ENCODE assay signal across 23 cellular contexts in genomic region chr16:80828495-80828894, GRCh38. TPM values are rescaled to one million over a fixed set of nuclear protein-coding genes. Genes with fewer than 3 reads are reported as not detected.
DNase-seq lines count a peak whose midpoint lies in the region; ATAC-seq and TF ChIP-seq lines count a peak whose summit lies in the region.
"Had no signal": no experiment of that assay in that cellular context is flagged by ENCODE, and none has a peak within 500 bp of the region (broad histone marks: within the 10 kb centered on the region; RNA-seq: fewer than 3 reads in every experiment).

No MANE protein-coding gene starts in this region.

- H3K27me3 ChIP-seq in liver (ENCODE audit: control insufficient read depth in 4 of 4, insufficient read depth in 4 of 4, low read length in 3 of 4) = no peaks in the 10 kb centered on the region
- H3K27me3 ChIP-seq in testis = no peaks in the 10 kb centered on the region
- H3K27me3 ChIP-seq: BE2C, BLaER1 had no signal

- peaks cover 0 to 13% (median 7%) of the 10 kb centered on the region in 4 donors for H3K4me1 ChIP-seq in liver (ENCODE audit: control insufficient read depth in 4 of 4, insufficient read depth in 4 of 4, low read length in 3 of 4)
- H3K4me1 ChIP-seq in testis = no peaks in the 10 kb centered on the region
- H3K4me1 ChIP-seq: BE2C had no signal

- H3K27ac Mint-ChIP-seq in activated naive CD4-positive, alpha-beta T cell treated with anti-CD3 and anti-CD28 coated beads, Interleukin-2, amount 50 U/mL, for 72 hours = no peak overlapping the region
- H3K27ac Mint-ChIP-seq in glutamatergic neuron (ENCODE audit: unreplicated experiment) = no peak overlapping the region
- no peak overlapping the region for H3K27ac Mint-ChIP-seq in activated CD4-positive, alpha-beta memory T cell treated with anti-CD3 and anti-CD28 coated beads, Interleukin-2, amount 10 ng/mL, durations not matched to agents 7 days and 5 days
- H3K27ac Mint-ChIP-seq: CD14-positive monocyte; CD4-positive, alpha-beta memory T cell; CD8-positive, alpha-beta memory T cell had no signal

- no peak overlapping the region for H3K4me3 Mint-ChIP-seq in glutamatergic neuron (ENCODE audit: unreplicated experiment)
- no peak overlapping the region for H3K4me3 Mint-ChIP-seq in activated CD4-positive, alpha-beta memory T cell treated with anti-CD3 and anti-CD28 coated beads, Interleukin-2, amount 10 ng/mL, durations not matched to agents 7 days and 5 days
- H3K4me3 Mint-ChIP-seq: CD14-positive monocyte; CD4-positive, alpha-beta memory T cell; CD4-positive, CD25-positive, alpha-beta regulatory T cell; CD8-positive, alpha-beta memory T cell had no signal

- CTCF ChIA-PET in activated CD4-positive, alpha-beta memory T cell treated with anti-CD3 and anti-CD28 coated beads, Interleukin-2, amount 10 ng/mL, durations not matched to agents 7 days and 5 days (lab: Charles Lee) = interaction anchor here (7.3 kb wide), 1 partner anchor 302 kb away, joined by 119 read pairs; no protein-coding TSS in a partner anchor

- intact Hi-C loops in testis (cut with DNase I; ENCODE audit: low total_unique reads) = no loop called here

- peak; percentile 82 for ATAC-seq in left lobe of liver
- no peak for ATAC-seq in activated naive CD4-positive, alpha-beta T cell treated with anti-CD3 and anti-CD28 coated beads, Interleukin-2, amount 50 U/mL, for 72 hours

- H3K36me3 Mint-ChIP-seq in activated naive CD4-positive, alpha-beta T cell treated with anti-CD3 and anti-CD28 coated beads, Interleukin-2, amount 50 U/mL, for 72 hours = no peaks in the 10 kb centered on the region
- no peaks in the 10 kb centered on the region for H3K36me3 Mint-ChIP-seq in glutamatergic neuron (ENCODE audit: unreplicated experiment)
- H3K36me3 Mint-ChIP-seq in activated CD4-positive, alpha-beta memory T cell treated with anti-CD3 and anti-CD28 coated beads, Interleukin-2, amount 10 ng/mL, durations not matched to agents 7 days and 5 days (ENCODE audit: low read depth) = no peaks in the 10 kb centered on the region
- H3K36me3 Mint-ChIP-seq: CD14-positive monocyte; CD4-positive, alpha-beta memory T cell; CD4-positive, CD25-positive, alpha-beta regulatory T cell; CD8-positive, alpha-beta memory T cell had no signal

- H3K27ac ChIP-seq in liver (ENCODE audit: low read depth in 1 of 2, low read length in 2 of 2) = no peak overlapping the region
- H3K27ac ChIP-seq in testis = no peak overlapping the region
- H3K27ac ChIP-seq: BLaER1 had no signal

- no peaks in the 10 kb centered on the region for H3K9me3 ChIP-seq in liver (ENCODE audit: control insufficient read depth in 4 of 4, low read length in 3 of 4)
- no peaks in the 10 kb centered on the region for H3K9me3 ChIP-seq in testis
- H3K9me3 ChIP-seq: BE2C, BLaER1 had no signal

- peak; percentile 34 to 48 for TF ChIP-seq RAD21 in liver (IDR thresholded peaks at IDR 0.05)

- no peaks in the 10 kb centered on the region for H3K4me1 Mint-ChIP-seq in glutamatergic neuron (ENCODE audit: low read depth, unreplicated experiment)
- H3K4me1 Mint-ChIP-seq in activated CD4-positive, alpha-beta memory T cell treated with anti-CD3 and anti-CD28 coated beads, Interleukin-2, amount 10 ng/mL, durations not matched to agents 7 days and 5 days = peaks cover 1% of the 10 kb centered on the region
- H3K4me1 Mint-ChIP-seq: CD14-positive monocyte had no signal

- TF ChIP-seq CTCF in liver (IDR thresholded peaks at IDR 0.05; ENCODE audit: low read depth, low read length, missing input control) (no peak), testis (IDR thresholded peaks at IDR 0.05) (no peak), glutamatergic neuron (IDR thresholded peaks at IDR 0.05; ENCODE audit: partially characterized antibody, unreplicated experiment) (no peak)

- H3K9me3 Mint-ChIP-seq in activated naive CD4-positive, alpha-beta T cell treated with anti-CD3 and anti-CD28 coated beads, Interleukin-2, amount 50 U/mL, for 72 hours = no peaks in the 10 kb centered on the region
- H3K9me3 Mint-ChIP-seq in glutamatergic neuron (ENCODE audit: unreplicated experiment) = no peaks in the 10 kb centered on the region
- H3K9me3 Mint-ChIP-seq in activated CD4-positive, alpha-beta memory T cell treated with anti-CD3 and anti-CD28 coated beads, Interleukin-2, amount 10 ng/mL, durations not matched to agents 7 days and 5 days = no peaks in the 10 kb centered on the region
- H3K9me3 Mint-ChIP-seq: CD4-positive, alpha-beta memory T cell; CD4-positive, CD25-positive, alpha-beta regulatory T cell; CD8-positive, alpha-beta memory T cell had no signal

- WGBS in liver = 20% methylated on average over 4 of the region's 4 CpGs
- 25 to 40% methylated on average over 4 of the region's 4 CpGs for WGBS in testis, 2 donors

- DNase-seq in left lobe of liver (ENCODE audit: low spot score) (no peak), testis (peak; percentile 25), glutamatergic neuron (no peak)
- DNase-seq in activated naive CD4-positive, alpha-beta T cell treated with anti-CD3 and anti-CD28 coated beads, Interleukin-2, amount 50 U/mL, for 72 hours (ENCODE audit: low spot score in 2 of 2) = no peak
- DNase-seq in activated CD4-positive, alpha-beta memory T cell treated with anti-CD3 and anti-CD28 coated beads, Interleukin-2, amount 10 ng/mL, durations not matched to agents 7 days and 5 days = no peak
- DNase-seq: 8988T; ACHN; BE2C; C1 segment of cervical spinal cord; CD4-positive, alpha-beta memory T cell; CD4-positive, CD25-positive, alpha-beta regulatory T cell; CD8-positive, alpha-beta memory T cell; COR-L47; DMS 273 treated with DMSO at 0.1 percent for 48 hours; DMS153; DMS53; DMS79; DND-41; EL; GDM1 had no signal

- H3K4me3 ChIP-seq in liver (ENCODE audit: low read depth in 1 of 3, low read length in 3 of 3) = no peak overlapping the region
- H3K4me3 ChIP-seq in testis = no peak overlapping the region
- H3K4me3 ChIP-seq: BLaER1 had no signal

- TF ChIP-seq POLR2A in testis (IDR thresholded peaks at IDR 0.05) = no peak

- POLR2A ChIA-PET in activated CD4-positive, alpha-beta memory T cell treated with anti-CD3 and anti-CD28 coated beads, Interleukin-2, amount 10 ng/mL, durations not matched to agents 7 days and 5 days (lab: Charles Lee) = no interaction called here

- no peak overlapping the region for H3K9ac ChIP-seq in liver (ENCODE audit: low read depth in 1 of 2, low read length in 2 of 2)
- H3K9ac ChIP-seq: BLaER1 had no signal

- H3K36me3 ChIP-seq in liver (ENCODE audit: control insufficient read depth in 4 of 4, insufficient read depth in 3 of 4, low read depth in 1 of 4, low read length in 3 of 4) (no peaks in the 10 kb centered on the region), testis (ENCODE audit: low read depth, missing control alignments) (no peaks in the 10 kb centered on the region)
- H3K36me3 ChIP-seq: BE2C, BLaER1 had no signal

- H3K27me3 Mint-ChIP-seq in glutamatergic neuron (ENCODE audit: unreplicated experiment) = peaks cover 3% of the 10 kb centered on the region
- H3K27me3 Mint-ChIP-seq in activated CD4-positive, alpha-beta memory T cell treated with anti-CD3 and anti-CD28 coated beads, Interleukin-2, amount 10 ng/mL, durations not matched to agents 7 days and 5 days = peaks cover 21% of the 10 kb centered on the region

TF ChIP-seq in liver, 16 proteins besides CTCF, POLR2A, EP300 and RAD21 (continues in another document):
- TF ChIP-seq EGR1 (IDR thresholded peaks at IDR 0.05; ENCODE audit: low read depth in 2 of 2) (peak in 1 of 2 donors; percentile 17), NR2F2 (IDR thresholded peaks at IDR 0.05) (no peak), FOXA2 (IDR thresholded peaks at IDR 0.05) (peak; percentile 39), SP1 (IDR thresholded peaks at IDR 0.05) (peak; percentile 75), ATF3 (IDR thresholded peaks at IDR 0.05) (peak; percentile 14), HNF4G (IDR thresholded peaks at IDR 0.05) (no peak), RXRA (IDR thresholded peaks at IDR 0.05) (peak; percentile 93 to 95), GABPA (IDR thresholded peaks at IDR 0.05 in 1 of 2, conservative IDR thresholded peaks at IDR 0.05 in 1 of 2) (peak in 1 of 2 donors; percentile 15), HNF4A (conservative IDR thresholded peaks at IDR 0.05) (peak; percentile 79 to 87), FOXA1 (IDR thresholded peaks at IDR 0.05) (peak; percentile 39), MAX (IDR thresholded peaks at IDR 0.05) (peak; percentile 24)

RNA-seq across cellular contexts. Expression of gene CDYL2, which starts 24.1 kb away (rescaled TPM):
- total RNA-seq in left lobe of liver (5.4 TPM), liver (1 to 10 TPM in 1 of 2 donors, under 1 TPM in 1; 0.84 to 4.1 TPM), testis (10 to 100 TPM; 60.4 to 63.7 TPM), glutamatergic neuron (ENCODE audit: unreplicated experiment) (30.5 TPM)
- polyA plus RNA-seq in liver (1 to 10 TPM; 1.6 to 3.1 TPM), testis (ENCODE audit: insufficient read depth, low read depth, low replicate concordance) (31.2 TPM)
- total RNA-seq in activated naive CD4-positive, alpha-beta T cell treated with anti-CD3 and anti-CD28 coated beads, Interleukin-2, amount 50 U/mL, for 72 hours = 10 to 100 TPM; 10.8 to 42.4 TPM
- 10 to 100 TPM; 54.6 to 60.2 TPM for total RNA-seq in activated CD4-positive, alpha-beta memory T cell treated with anti-CD3 and anti-CD28 coated beads, Interleukin-2, amount 10 ng/mL, durations not matched to agents 7 days and 5 days
